Comparison of ENCODE assay signal across 33 cellular contexts in the genomic region with DNA sequence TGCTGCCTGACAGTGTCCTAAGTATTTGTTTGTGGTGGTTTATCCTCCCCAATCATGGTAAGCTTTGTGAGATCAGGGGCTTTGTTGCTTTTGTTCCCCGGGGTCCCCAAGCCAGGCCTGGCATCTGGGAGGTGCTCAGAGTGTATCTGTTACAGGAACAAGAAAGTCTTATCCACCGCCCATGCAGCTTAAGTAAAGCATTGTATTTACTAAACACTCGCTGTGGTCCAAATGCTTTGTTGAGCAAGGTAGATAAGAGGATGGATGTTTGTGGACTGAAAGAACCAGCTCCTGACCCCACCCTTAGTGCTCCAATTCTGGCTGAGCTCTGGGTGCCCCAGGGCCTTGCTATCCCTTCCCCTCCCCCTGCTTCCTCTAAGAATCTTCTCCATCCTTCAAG. TPM values are rescaled to one million over a fixed set of nuclear protein-coding genes. Genes with fewer than 3 reads are reported as not detected.
"Had no signal": no experiment of that assay in that cellular context is flagged by ENCODE, and none has a peak within 500 bp of the region (broad histone marks: within the 10 kb centered on the region; RNA-seq: fewer than 3 reads in every experiment).

No MANE protein-coding gene starts in this region.

- FAIRE-seq: colon had no signal

- H3K27ac ChIP-seq: adrenal gland, body of pancreas, esophagus muscularis mucosa, foreskin keratinocyte, gastrocnemius medialis, WERI-Rb-1 had no signal

- H3K4me1 ChIP-seq: adrenal gland, body of pancreas, esophagus muscularis mucosa, gastrocnemius medialis had no signal

- H3K36me3 ChIP-seq: adrenal gland, esophagus muscularis mucosa, gastrocnemius medialis, WERI-Rb-1 had no signal

- H3K9me3 ChIP-seq: adrenal gland, body of pancreas, esophagus muscularis mucosa, gastrocnemius medialis had no signal

- DNase-seq: activated B cell treated with CpG ODN at 0.5 μM for 24 hours; activated CD4-positive, alpha-beta T cell treated with anti-CD3 and anti-CD28 coated beads for 48 hours; activated CD4-positive, alpha-beta T cell treated with anti-CD3 and anti-CD28 coated beads, Interleukin-2, amount 50 U/mL, for 1 hour; activated CD4-positive, alpha-beta T cell treated with anti-CD3 and anti-CD28 coated beads, Interleukin-2, amount 50 U/mL, for 48 hours; activated CD8-positive, alpha-beta memory T cell treated with anti-CD3 and anti-CD28 coated beads for 24 hours; activated CD8-positive, alpha-beta T cell treated with anti-CD3 and anti-CD28 coated beads for 36 hours; activated effector memory CD4-positive, alpha-beta T cell treated with Interleukin-2 at 50 U/mL for 16 hours; activated gamma-delta T cell treated with Interleukin-2 at 50 U/mL for 16 hours; activated naive CD4-positive, alpha-beta T cell treated with anti-CD3 and anti-CD28 coated beads, Interleukin-2, amount 50 U/mL, for 16 hours; activated naive CD4-positive, alpha-beta T cell treated with Interleukin-2 at 50 U/mL for 16 hours; activated naive CD8-positive, alpha-beta T cell treated with anti-CD3 and anti-CD28 coated beads for 36 hours; activated naive CD8-positive, alpha-beta T cell treated with anti-CD3 and anti-CD28 coated beads, Interleukin-2, amount 50 U/mL, for 24 hours; activated T-cell treated with anti-CD3 and anti-CD28 coated beads, Interleukin-2, amount 50 U/mL, for 4 hours; adrenal gland; amygdala; aorta; body of pancreas; caudate nucleus; cortex of kidney; dermis blood vessel endothelial cell; effector CD4-positive, alpha-beta T cell; effector memory CD8-positive, alpha-beta T cell; erythroblast; foreskin keratinocyte; gastrocnemius medialis; glutamatergic neuron; T-helper 1 cell; T-helper 17 cell; T1000; WERI-Rb-1 had no signal

- H3K4me3 ChIP-seq: adrenal gland, body of pancreas, esophagus muscularis mucosa, gastrocnemius medialis had no signal

- H3K27me3 ChIP-seq: adrenal gland, body of pancreas, esophagus muscularis mucosa, foreskin keratinocyte, gastrocnemius medialis had no signal

RNA-seq across cellular contexts. Expression of a gene that starts 19.8 kb away (rescaled TPM):
- total RNA-seq: activated B cell treated with CpG ODN at 0.5 μM for 24 hours; activated CD8-positive, alpha-beta T cell treated with anti-CD3 and anti-CD28 coated beads for 36 hours; activated naive CD8-positive, alpha-beta T cell treated with anti-CD3 and anti-CD28 coated beads for 36 hours; activated T-cell treated with anti-CD3 and anti-CD28 coated beads, Interleukin-2, amount 50 U/mL, for 4 hours; activated T-helper 17 cell treated with anti-CD3 and anti-CD28 coated beads, Interleukin-2, amount 50 U/mL, for 72 hours; dermis blood vessel endothelial cell; T-helper 17 cell had no signal
- polyA plus RNA-seq: aorta had no signal
